Comparison of ENCODE assay signal across 15 cellular contexts in genomic region chr3:143538577-143538981, GRCh38.
DNase-seq lines count a peak whose midpoint lies in the region; ATAC-seq and TF ChIP-seq lines count a peak whose summit lies in the region.
"Had no signal": no experiment of that assay in that cellular context is flagged by ENCODE, and none has a peak within 500 bp of the region (broad histone marks: within the 10 kb centered on the region; RNA-seq: fewer than 3 reads in every experiment).

No MANE protein-coding gene starts in this region.

- H3K27me3 Mint-ChIP-seq in stimulated activated naive CD8-positive, alpha-beta T cell treated with anti-CD3 and anti-CD28 coated beads, Interleukin-15, amount 100 ng/mL, for 72 hours = no peaks in the 10 kb centered on the region
- H3K27me3 Mint-ChIP-seq: activated CD4-positive, alpha-beta memory T cell treated with anti-CD3 and anti-CD28 coated beads for 36 hours had no signal

- peak; percentile 20 for ATAC-seq in stimulated activated naive CD8-positive, alpha-beta T cell treated with anti-CD3 and anti-CD28 coated beads, Interleukin-15, Interleukin-2, amounts not matched to agents 100 U/mL and 50 U/mL, for 24 hours
- no peak for ATAC-seq in stimulated activated naive CD8-positive, alpha-beta T cell treated with anti-CD3 and anti-CD28 coated beads, Interleukin-15, amount 100 ng/mL, for 72 hours
- ATAC-seq in left ventricle myocardium superior = peak; percentile 75
- no peak for ATAC-seq in GM21526 (IDR thresholded peaks at IDR 0.05; ENCODE audit: low FRiP score, unreplicated experiment)
- ATAC-seq in HG03196 (IDR thresholded peaks at IDR 0.05; ENCODE audit: unreplicated experiment) = no peak
- no peak for ATAC-seq in HG03342 (IDR thresholded peaks at IDR 0.05; ENCODE audit: unreplicated experiment)
- ATAC-seq: left lobe of liver had no signal

- no peak overlapping the region for H3K4me3 Mint-ChIP-seq in stimulated activated naive CD8-positive, alpha-beta T cell treated with anti-CD3 and anti-CD28 coated beads, Interleukin-15, amount 100 ng/mL, for 72 hours
- H3K4me3 Mint-ChIP-seq: activated CD4-positive, alpha-beta memory T cell treated with anti-CD3 and anti-CD28 coated beads for 36 hours had no signal

- H3K4me3 ChIP-seq in cardiac fibroblast (replicated peaks in 1 of 2; ENCODE audit: low read depth in 2 of 2, low read length in 2 of 2) = no peak overlapping the region
- H3K4me3 ChIP-seq: uterus had no signal

- no peaks in the 10 kb centered on the region for H3K9me3 Mint-ChIP-seq in stimulated activated naive CD8-positive, alpha-beta T cell treated with anti-CD3 and anti-CD28 coated beads, Interleukin-15, amount 100 ng/mL, for 72 hours
- H3K9me3 Mint-ChIP-seq: activated CD4-positive, alpha-beta memory T cell treated with anti-CD3 and anti-CD28 coated beads for 36 hours had no signal

- TF ChIP-seq CTCF in cardiac fibroblast (IDR thresholded peaks at IDR 0.05; ENCODE audit: low read depth, low read length) (no peak), GM10266 (IDR thresholded peaks at IDR 0.05; ENCODE audit: control insufficient read depth, insufficient read depth, low read depth, missing control alignments) (no peak)

- intact Hi-C loops in left ventricle myocardium superior (cut with micrococcal nuclease) = no loop called here

- H3K27ac Mint-ChIP-seq in stimulated activated naive CD8-positive, alpha-beta T cell treated with anti-CD3 and anti-CD28 coated beads, Interleukin-15, amount 100 ng/mL, for 72 hours = no peak overlapping the region
- H3K27ac Mint-ChIP-seq: activated CD4-positive, alpha-beta memory T cell treated with anti-CD3 and anti-CD28 coated beads for 36 hours had no signal

- DNase-seq in stimulated activated naive CD8-positive, alpha-beta T cell treated with anti-CD3 and anti-CD28 coated beads, Interleukin-15, Interleukin-2, amounts not matched to agents 100 U/mL and 50 U/mL, for 24 hours = no peak
- no peak for DNase-seq in stimulated activated naive CD8-positive, alpha-beta T cell treated with anti-CD3 and anti-CD28 coated beads, Interleukin-15, amount 100 ng/mL, for 72 hours
- DNase-seq in cardiac fibroblast (ENCODE audit: low read depth in 2 of 2) = peak; percentile 86 to 96
- no peak for DNase-seq in left ventricle myocardium superior
- no peak for DNase-seq in GM10266 (ENCODE audit: extremely low spot score)
- DNase-seq: activated CD4-positive, alpha-beta memory T cell treated with anti-CD3 and anti-CD28 coated beads for 36 hours; activated effector memory CD4-positive, alpha-beta T cell treated with anti-CD3 and anti-CD28 coated beads, Interleukin-2, amount 50 U/mL, for 16 hours; cortex of kidney; NCI-H1417; NCI-H526; uterus had no signal

- H3K4me1 Mint-ChIP-seq in stimulated activated naive CD8-positive, alpha-beta T cell treated with anti-CD3 and anti-CD28 coated beads, Interleukin-15, amount 100 ng/mL, for 72 hours = peaks cover 23% of the 10 kb centered on the region

Comparison
In these comparisons a context has a peak if more than half of its experiments do, and no peak if none do; other contexts are left out.
1. ATAC-seq: peak in stimulated activated naive CD8-positive, alpha-beta T cell treated with anti-CD3 and anti-CD28 coated beads, Interleukin-15, Interleukin-2, amounts not matched to agents 100 U/mL and 50 U/mL, for 24 hours (single experiment) and left ventricle myocardium superior (single experiment); none in stimulated activated naive CD8-positive, alpha-beta T cell treated with anti-CD3 and anti-CD28 coated beads, Interleukin-15, amount 100 ng/mL, for 72 hours (single experiment), GM21526 (single experiment), HG03196 (single experiment) and HG03342 (single experiment).
2. DNase-seq: peak in cardiac fibroblast (2 of 2); none in stimulated activated naive CD8-positive, alpha-beta T cell treated with anti-CD3 and anti-CD28 coated beads, Interleukin-15, Interleukin-2, amounts not matched to agents 100 U/mL and 50 U/mL, for 24 hours (single experiment), stimulated activated naive CD8-positive, alpha-beta T cell treated with anti-CD3 and anti-CD28 coated beads, Interleukin-15, amount 100 ng/mL, for 72 hours (0 of 2), left ventricle myocardium superior (single experiment) and GM10266 (single experiment).